ENCODE assay signal across 1 cellular context in the genomic region with DNA sequence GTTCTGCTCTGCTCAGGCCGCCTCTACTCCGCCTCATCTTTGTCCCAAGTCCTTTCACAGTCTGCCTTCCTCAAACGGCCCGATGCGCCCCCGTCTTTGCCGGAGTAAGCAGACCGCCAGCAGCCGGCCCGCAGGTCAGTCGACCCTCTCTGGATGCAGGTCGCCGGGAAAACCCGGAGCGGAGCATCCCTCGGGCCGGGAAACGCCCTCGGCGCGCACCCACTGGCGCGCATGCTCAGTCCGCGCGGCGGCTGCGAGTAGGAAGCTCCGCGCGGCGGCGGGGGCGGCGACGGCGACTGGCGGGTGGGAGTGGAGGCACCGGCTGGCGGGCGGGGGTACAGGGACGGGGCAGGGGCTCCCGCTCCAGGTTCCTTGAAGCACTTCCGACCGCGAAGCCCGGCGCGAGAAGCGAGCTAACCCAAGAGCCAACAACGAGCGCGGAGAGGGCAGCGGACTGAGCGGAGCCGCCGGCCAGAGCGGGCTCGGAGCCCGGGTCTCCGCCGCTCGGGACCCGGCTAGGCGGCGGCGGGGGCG.
A peak's percentile ranks its signal among the peaks of the same experiment; 100 is the strongest.
TF ChIP-seq lines count a peak whose summit lies in the region.

LRRC1 (plus strand) TSS at position 286 of the 534 bp plus-strand sequence. CDS start 252 bp downstream, outside the sequence.

TF ChIP-seq in HepG2, 621 proteins besides CTCF, POLR2A, EP300 and RAD21 (continued from another document and continues in another):
- TF ChIP-seq, protein P1, sequence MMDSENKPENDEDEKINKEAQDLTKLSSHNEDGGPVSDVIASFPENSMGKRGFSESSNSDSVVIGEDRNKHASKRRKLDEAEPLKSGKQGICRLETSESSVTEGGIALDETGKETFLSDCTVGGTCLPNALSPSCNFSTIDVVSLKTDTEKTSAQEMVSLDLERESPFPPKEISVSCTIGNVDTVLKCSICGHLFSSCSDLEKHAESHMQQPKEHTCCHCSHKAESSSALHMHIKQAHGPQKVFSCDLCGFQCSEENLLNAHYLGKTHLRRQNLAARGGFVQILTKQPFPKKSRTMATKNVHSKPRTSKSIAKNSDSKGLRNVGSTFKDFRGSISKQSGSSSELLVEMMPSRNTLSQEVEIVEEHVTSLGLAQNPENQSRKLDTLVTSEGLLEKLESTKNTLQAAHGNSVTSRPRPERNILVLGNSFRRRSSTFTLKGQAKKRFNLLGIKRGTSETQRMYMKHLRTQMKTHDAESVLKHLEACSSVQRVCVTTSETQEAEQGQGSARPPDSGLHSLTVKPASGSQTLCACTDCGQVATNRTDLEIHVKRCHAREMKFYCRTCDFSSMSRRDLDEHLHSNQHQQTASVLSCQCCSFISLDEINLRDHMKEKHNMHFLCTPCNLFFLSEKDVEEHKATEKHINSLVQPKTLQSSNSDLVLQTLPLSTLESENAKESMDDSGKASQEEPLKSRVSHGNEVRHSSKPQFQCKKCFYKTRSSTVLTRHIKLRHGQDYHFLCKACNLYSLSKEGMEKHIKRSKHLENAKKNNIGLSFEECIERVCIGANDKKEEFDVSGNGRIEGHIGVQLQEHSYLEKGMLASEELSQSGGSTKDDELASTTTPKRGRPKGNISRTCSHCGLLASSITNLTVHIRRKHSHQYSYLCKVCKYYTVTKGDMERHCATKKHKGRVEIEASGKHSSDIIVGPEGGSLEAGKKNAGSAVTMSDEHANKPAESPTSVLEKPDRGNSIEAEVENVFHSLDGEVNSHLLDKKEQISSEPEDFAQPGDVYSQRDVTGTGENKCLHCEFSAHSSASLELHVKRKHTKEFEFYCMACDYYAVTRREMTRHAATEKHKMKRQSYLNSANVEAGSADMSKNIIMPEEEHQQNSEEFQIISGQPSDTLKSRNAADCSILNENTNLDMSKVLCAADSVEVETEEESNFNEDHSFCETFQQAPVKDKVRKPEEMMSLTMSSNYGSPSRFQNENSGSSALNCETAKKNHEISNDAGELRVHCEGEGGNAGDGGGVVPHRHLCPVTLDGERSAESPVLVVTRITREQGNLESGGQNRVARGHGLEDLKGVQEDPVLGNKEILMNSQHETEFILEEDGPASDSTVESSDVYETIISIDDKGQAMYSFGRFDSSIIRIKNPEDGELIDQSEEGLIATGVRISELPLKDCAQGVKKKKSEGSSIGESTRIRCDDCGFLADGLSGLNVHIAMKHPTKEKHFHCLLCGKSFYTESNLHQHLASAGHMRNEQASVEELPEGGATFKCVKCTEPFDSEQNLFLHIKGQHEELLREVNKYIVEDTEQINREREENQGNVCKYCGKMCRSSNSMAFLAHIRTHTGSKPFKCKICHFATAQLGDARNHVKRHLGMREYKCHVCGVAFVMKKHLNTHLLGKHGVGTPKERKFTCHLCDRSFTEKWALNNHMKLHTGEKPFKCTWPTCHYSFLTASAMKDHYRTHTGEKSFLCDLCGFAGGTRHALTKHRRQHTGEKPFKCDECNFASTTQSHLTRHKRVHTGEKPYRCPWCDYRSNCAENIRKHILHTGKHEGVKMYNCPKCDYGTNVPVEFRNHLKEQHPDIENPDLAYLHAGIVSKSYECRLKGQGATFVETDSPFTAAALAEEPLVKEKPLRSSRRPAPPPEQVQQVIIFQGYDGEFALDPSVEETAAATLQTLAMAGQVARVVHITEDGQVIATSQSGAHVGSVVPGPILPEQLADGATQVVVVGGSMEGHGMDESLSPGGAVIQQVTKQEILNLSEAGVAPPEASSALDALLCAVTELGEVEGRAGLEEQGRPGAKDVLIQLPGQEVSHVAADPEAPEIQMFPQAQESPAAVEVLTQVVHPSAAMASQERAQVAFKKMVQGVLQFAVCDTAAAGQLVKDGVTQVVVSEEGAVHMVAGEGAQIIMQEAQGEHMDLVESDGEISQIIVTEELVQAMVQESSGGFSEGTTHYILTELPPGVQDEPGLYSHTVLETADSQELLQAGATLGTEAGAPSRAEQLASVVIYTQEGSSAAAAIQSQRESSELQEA (CRISPR knock-in tag; IDR thresholded peaks at IDR 0.05; ENCODE audit: not compliant biosample characterization), result peak; percentile 11
- TF ChIP-seq THAP7 (CRISPR knock-in tag; IDR thresholded peaks at IDR 0.05), result no peak
- no peak for TF ChIP-seq ZFP36 (IDR thresholded peaks at IDR 0.05; ENCODE audit: borderline replicate concordance, low read depth, low read length, partially characterized antibody)
- no peak for TF ChIP-seq ZNF773 (CRISPR knock-in tag; IDR thresholded peaks at IDR 0.05; ENCODE audit: borderline replicate concordance)
- TF ChIP-seq, protein P2, sequence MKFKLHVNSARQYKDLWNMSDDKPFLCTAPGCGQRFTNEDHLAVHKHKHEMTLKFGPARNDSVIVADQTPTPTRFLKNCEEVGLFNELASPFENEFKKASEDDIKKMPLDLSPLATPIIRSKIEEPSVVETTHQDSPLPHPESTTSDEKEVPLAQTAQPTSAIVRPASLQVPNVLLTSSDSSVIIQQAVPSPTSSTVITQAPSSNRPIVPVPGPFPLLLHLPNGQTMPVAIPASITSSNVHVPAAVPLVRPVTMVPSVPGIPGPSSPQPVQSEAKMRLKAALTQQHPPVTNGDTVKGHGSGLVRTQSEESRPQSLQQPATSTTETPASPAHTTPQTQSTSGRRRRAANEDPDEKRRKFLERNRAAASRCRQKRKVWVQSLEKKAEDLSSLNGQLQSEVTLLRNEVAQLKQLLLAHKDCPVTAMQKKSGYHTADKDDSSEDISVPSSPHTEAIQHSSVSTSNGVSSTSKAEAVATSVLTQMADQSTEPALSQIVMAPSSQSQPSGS (CRISPR knock-in tag; IDR thresholded peaks at IDR 0.05), result 0 out of 2 replicates have a peak, but pooled peaks have one; percentile 58
- TF ChIP-seq TARDBP (CRISPR knock-in tag; IDR thresholded peaks at IDR 0.05), result peak; percentile 74; the same call in 1 of the 2 replicates
- TF ChIP-seq MYC (CRISPR knock-in tag; IDR thresholded peaks at IDR 0.05; ENCODE audit: borderline replicate concordance), result peak; percentile 83; the same call in 1 of the 2 replicates
- no peak; the same call in 1 of the 2 replicates for TF ChIP-seq DDIT3 (CRISPR knock-in tag; IDR thresholded peaks at IDR 0.05)
- TF ChIP-seq, protein P3, sequence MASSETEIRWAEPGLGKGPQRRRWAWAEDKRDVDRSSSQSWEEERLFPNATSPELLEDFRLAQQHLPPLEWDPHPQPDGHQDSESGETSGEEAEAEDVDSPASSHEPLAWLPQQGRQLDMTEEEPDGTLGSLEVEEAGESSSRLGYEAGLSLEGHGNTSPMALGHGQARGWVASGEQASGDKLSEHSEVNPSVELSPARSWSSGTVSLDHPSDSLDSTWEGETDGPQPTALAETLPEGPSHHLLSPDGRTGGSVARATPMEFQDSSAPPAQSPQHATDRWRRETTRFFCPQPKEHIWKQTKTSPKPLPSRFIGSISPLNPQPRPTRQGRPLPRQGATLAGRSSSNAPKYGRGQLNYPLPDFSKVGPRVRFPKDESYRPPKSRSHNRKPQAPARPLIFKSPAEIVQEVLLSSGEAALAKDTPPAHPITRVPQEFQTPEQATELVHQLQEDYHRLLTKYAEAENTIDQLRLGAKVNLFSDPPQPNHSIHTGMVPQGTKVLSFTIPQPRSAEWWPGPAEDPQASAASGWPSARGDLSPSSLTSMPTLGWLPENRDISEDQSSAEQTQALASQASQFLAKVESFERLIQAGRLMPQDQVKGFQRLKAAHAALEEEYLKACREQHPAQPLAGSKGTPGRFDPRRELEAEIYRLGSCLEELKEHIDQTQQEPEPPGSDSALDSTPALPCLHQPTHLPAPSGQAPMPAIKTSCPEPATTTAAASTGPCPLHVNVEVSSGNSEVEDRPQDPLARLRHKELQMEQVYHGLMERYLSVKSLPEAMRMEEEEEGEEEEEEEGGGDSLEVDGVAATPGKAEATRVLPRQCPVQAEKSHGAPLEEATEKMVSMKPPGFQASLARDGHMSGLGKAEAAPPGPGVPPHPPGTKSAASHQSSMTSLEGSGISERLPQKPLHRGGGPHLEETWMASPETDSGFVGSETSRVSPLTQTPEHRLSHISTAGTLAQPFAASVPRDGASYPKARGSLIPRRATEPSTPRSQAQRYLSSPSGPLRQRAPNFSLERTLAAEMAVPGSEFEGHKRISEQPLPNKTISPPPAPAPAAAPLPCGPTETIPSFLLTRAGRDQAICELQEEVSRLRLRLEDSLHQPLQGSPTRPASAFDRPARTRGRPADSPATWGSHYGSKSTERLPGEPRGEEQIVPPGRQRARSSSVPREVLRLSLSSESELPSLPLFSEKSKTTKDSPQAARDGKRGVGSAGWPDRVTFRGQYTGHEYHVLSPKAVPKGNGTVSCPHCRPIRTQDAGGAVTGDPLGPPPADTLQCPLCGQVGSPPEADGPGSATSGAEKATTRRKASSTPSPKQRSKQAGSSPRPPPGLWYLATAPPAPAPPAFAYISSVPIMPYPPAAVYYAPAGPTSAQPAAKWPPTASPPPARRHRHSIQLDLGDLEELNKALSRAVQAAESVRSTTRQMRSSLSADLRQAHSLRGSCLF (CRISPR knock-in tag; IDR thresholded peaks at IDR 0.05; ENCODE audit: borderline replicate concordance), result no peak; the same call in 1 of the 2 replicates
- no peak for TF ChIP-seq PHB2 (IDR thresholded peaks at IDR 0.05; ENCODE audit: partially characterized antibody)
- TF ChIP-seq ZFP82 (CRISPR knock-in tag; IDR thresholded peaks at IDR 0.05; ENCODE audit: borderline replicate concordance), result no peak
- no peak for TF ChIP-seq SYNCRIP (IDR thresholded peaks at IDR 0.05; ENCODE audit: insufficient read depth, low read depth, low read length)
- TF ChIP-seq, protein P4, sequence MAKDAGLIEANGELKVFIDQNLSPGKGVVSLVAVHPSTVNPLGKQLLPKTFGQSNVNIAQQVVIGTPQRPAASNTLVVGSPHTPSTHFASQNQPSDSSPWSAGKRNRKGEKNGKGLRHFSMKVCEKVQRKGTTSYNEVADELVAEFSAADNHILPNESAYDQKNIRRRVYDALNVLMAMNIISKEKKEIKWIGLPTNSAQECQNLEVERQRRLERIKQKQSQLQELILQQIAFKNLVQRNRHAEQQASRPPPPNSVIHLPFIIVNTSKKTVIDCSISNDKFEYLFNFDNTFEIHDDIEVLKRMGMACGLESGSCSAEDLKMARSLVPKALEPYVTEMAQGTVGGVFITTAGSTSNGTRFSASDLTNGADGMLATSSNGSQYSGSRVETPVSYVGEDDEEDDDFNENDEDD (CRISPR knock-in tag; IDR thresholded peaks at IDR 0.05; ENCODE audit: borderline replicate concordance), result peak; percentile 78; the same call in 1 of the 2 replicates
- 0 out of 2 replicates have a peak, but pooled peaks have one; percentile 18 for TF ChIP-seq SOX13 (IDR thresholded peaks at IDR 0.05)
- peak in 1 of 2 experiments; percentile 60; a peak in 1 of 4 replicates for TF ChIP-seq SOX13 (CRISPR knock-in tag; conservative IDR thresholded peaks at IDR 0.05 in 1 of 2, IDR thresholded peaks at IDR 0.05 in 1 of 2)
- TF ChIP-seq ERF (CRISPR knock-in tag; IDR thresholded peaks at IDR 0.05), result peak; percentile 80
- no peak for TF ChIP-seq PBX3 (CRISPR knock-in tag; IDR thresholded peaks at IDR 0.05; ENCODE audit: borderline replicate concordance)
- TF ChIP-seq KLF11 (CRISPR knock-in tag; IDR thresholded peaks at IDR 0.05), result no peak; the same call in 1 of the 2 replicates
- peak; percentile 29; the same call in 1 of the 2 replicates for TF ChIP-seq THAP8 (CRISPR knock-in tag; IDR thresholded peaks at IDR 0.05; ENCODE audit: borderline replicate concordance)
- peak; percentile 80; the same call in 1 of the 2 replicates for TF ChIP-seq ZBTB4 (CRISPR knock-in tag; IDR thresholded peaks at IDR 0.05; ENCODE audit: borderline replicate concordance)
- TF ChIP-seq U2AF1 (optimal IDR thresholded peaks at IDR 0.05; ENCODE audit: low read depth, low read length), result no peak
- no peak for TF ChIP-seq AGO2 (optimal IDR thresholded peaks at IDR 0.05; ENCODE audit: low read depth, low read length)
- TF ChIP-seq KDM5B (CRISPR knock-in tag; IDR thresholded peaks at IDR 0.05; ENCODE audit: borderline replicate concordance), result peak; percentile 29; the same call in 1 of the 2 replicates
- no peak for TF ChIP-seq ZNF382 (CRISPR knock-in tag; IDR thresholded peaks at IDR 0.05; ENCODE audit: borderline replicate concordance)
- peak; percentile 81; the same call in 1 of the 2 replicates for TF ChIP-seq ELF1 (CRISPR knock-in tag; IDR thresholded peaks at IDR 0.05)
